In the genomic region with DNA sequence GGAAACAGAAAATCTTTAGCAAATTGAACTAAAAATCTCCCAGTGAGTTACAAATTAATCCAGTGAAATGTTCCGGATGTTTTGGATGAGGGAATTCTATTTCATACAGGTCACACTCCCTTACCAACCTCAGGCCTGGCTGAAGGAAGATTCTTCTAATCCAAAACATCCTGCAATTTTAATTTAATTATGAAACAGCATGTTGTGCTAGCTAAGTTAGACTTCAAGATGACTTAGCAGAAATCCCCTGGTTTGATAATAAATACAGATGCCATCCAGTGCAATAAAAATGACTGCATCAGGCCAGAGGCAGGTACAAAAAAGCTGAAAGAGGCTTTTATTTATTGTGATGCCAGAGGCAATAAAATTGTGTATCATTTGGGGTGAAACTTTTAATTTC, we compare ENCODE assay signal across 28 cellular contexts.
"Had no signal": no experiment of that assay in that cellular context is flagged by ENCODE, and none has a peak within 500 bp of the region (broad histone marks: within the 10 kb centered on the region; RNA-seq: fewer than 3 reads in every experiment).

No MANE protein-coding gene starts in this region.

- H3K4me3 ChIP-seq: adrenal gland, ascending aorta, cardiac muscle cell, colonic mucosa, gastroesophageal sphincter, hepatocyte, pancreas, prostate gland, sigmoid colon, uterus had no signal

- DNase-seq: activated CD4-positive, alpha-beta T cell treated with anti-CD3 and anti-CD28 coated beads for 4 hours; activated CD4-positive, alpha-beta T cell treated with anti-CD3 and anti-CD28 coated beads, Interleukin-2, amount 50 U/mL, for 4 hours; activated CD4-positive, CD25-positive, alpha-beta regulatory T cell; activated naive CD4-positive, alpha-beta T cell; activated T-cell treated with anti-CD3 and anti-CD28 coated beads for 4 hours; activated T-cell treated with anti-CD3 and anti-CD28 coated beads, Interleukin-2, amount 50 U/mL, for 72 hours; adrenal gland; cerebellar nuclear complex; colonic mucosa; effector CD8-positive, alpha-beta T cell; islet precursor cell; left colon; mammary epithelial cell; naive B cell; pancreas; sigmoid colon; small intestine; stimulated activated CD4-positive, alpha-beta T cell treated with anti-CD3 and anti-CD28 coated beads, Interleukin-4, amount 100 ng/mL, for 4 hours; stimulated activated CD8-positive, alpha-beta memory T cell treated with anti-CD3 and anti-CD28 coated beads, Interleukin-4, amount 100 ng/mL, for 48 hours; stimulated activated naive CD8-positive, alpha-beta T cell treated with anti-CD3 and anti-CD28 coated beads, Interleukin-15, amount 100 ng/mL, for 72 hours; substantia nigra; uterus had no signal

- H3K4me2 ChIP-seq: hepatocyte had no signal

- H3K27me3 ChIP-seq: adrenal gland, ascending aorta, cardiac muscle cell, colonic mucosa, hepatocyte, pancreas, sigmoid colon, uterus had no signal

- H3K79me2 ChIP-seq: hepatocyte had no signal

- H3K36me3 ChIP-seq: adrenal gland, ascending aorta, cardiac muscle cell, colonic mucosa, gastroesophageal sphincter, pancreas, prostate gland, sigmoid colon, uterus had no signal

- H3K27ac ChIP-seq: adrenal gland, ascending aorta, cardiac muscle cell, colonic mucosa, gastroesophageal sphincter, hepatocyte, pancreas, prostate gland, sigmoid colon, uterus had no signal

- H3K9me3 ChIP-seq: adrenal gland, colonic mucosa, pancreas, prostate gland, uterus had no signal

- ATAC-seq: activated T-cell treated with anti-CD3 and anti-CD28 coated beads, Interleukin-2, amount 50 U/mL, for 72 hours; gastroesophageal sphincter; left colon; pancreas; stimulated activated memory B cell treated with anti-CD40 and anti-IgM and Interleukin-4, amounts not matched to agents 10 μg/mL and 1 μg/mL and 100 μg/mL, for 72 hours; stimulated activated naive CD8-positive, alpha-beta T cell treated with anti-CD3 and anti-CD28 coated beads, Interleukin-15, amount 100 ng/mL, for 72 hours had no signal

- H2AFZ ChIP-seq: hepatocyte had no signal

- H3K4me1 ChIP-seq: adrenal gland, ascending aorta, colonic mucosa, gastroesophageal sphincter, pancreas, prostate gland, sigmoid colon, uterus had no signal

- FAIRE-seq: pancreas, small intestine had no signal
